33 cellular contexts compared by ENCODE assay signal in genomic region chr9:81045658-81046057, GRCh38.
"Had no signal": no experiment of that assay in that cellular context is flagged by ENCODE, and none has a peak within 500 bp of the region (broad histone marks: within the 10 kb centered on the region; RNA-seq: fewer than 3 reads in every experiment).

No MANE protein-coding gene starts in this region.

- H3K36me3 ChIP-seq: adrenal gland, cardiac muscle cell had no signal

- ATAC-seq: activated CD8-positive, alpha-beta T cell treated with anti-CD3 and anti-CD28 coated beads for 36 hours; activated naive CD4-positive, alpha-beta T cell treated with anti-CD3 and anti-CD28 coated beads, Interleukin-2, amount 50 U/mL, for 72 hours; activated T-cell treated with anti-CD3 and anti-CD28 coated beads, Interleukin-2, amount 50 U/mL, for 4 hours; activated T-cell treated with anti-CD3 and anti-CD28 coated beads, Interleukin-2, amount 50 U/mL, for 72 hours; activated T-helper 17 cell treated with anti-CD3 and anti-CD28 coated beads, Interleukin-2, amount 50 U/mL, for 72 hours had no signal

- H3K27ac ChIP-seq: adrenal gland, cardiac muscle cell, VCaP had no signal

- H3K4me3 ChIP-seq: adrenal gland, cardiac muscle cell had no signal

- DNase-seq: activated B cell treated with CpG ODN at 0.5 μM for 24 hours; activated CD4-positive, alpha-beta memory T cell treated with anti-CD3 and anti-CD28 coated beads for 36 hours; activated CD4-positive, alpha-beta T cell treated with anti-CD3 and anti-CD28 coated beads for 4 hours; activated CD4-positive, alpha-beta T cell treated with anti-CD3 and anti-CD28 coated beads, Interleukin-2, amount 10 ng/mL, durations not matched to agents 24 days and 14 days; activated CD4-positive, alpha-beta T cell treated with anti-CD3 and anti-CD28 coated beads, Interleukin-2, amount 50 U/mL, for 1 hour; activated CD4-positive, alpha-beta T cell treated with anti-CD3 and anti-CD28 coated beads, Interleukin-2, amount 50 U/mL, for 4 hours; activated CD4-positive, CD25-positive, alpha-beta regulatory T cell treated with anti-CD3 and anti-CD28 coated beads, Interleukin-2, amount 50 U/mL, for 72 hours; activated CD8-positive, alpha-beta memory T cell treated with anti-CD3 and anti-CD28 coated beads, Interleukin-2, amount 50 U/mL, for 4 hours; activated CD8-positive, alpha-beta T cell treated with anti-CD3 and anti-CD28 coated beads for 36 hours; activated effector memory CD4-positive, alpha-beta T cell treated with anti-CD3 and anti-CD28 coated beads, Interleukin-2, amount 50 U/mL, for 16 hours; activated gamma-delta T cell treated with Interleukin-2 at 50 U/mL for 16 hours; activated naive CD4-positive, alpha-beta T cell; activated naive CD4-positive, alpha-beta T cell treated with anti-CD3 and anti-CD28 coated beads for 36 hours; activated naive CD4-positive, alpha-beta T cell treated with anti-CD3 and anti-CD28 coated beads, Interleukin-2, amount 50 U/mL, for 16 hours; activated naive CD8-positive, alpha-beta T cell treated with anti-CD3 and anti-CD28 coated beads for 36 hours; activated T-cell treated with anti-CD3 and anti-CD28 coated beads for 4 hours; activated T-cell treated with anti-CD3 and anti-CD28 coated beads, Interleukin-2, amount 50 U/mL, for 1 hour; activated T-cell treated with anti-CD3 and anti-CD28 coated beads, Interleukin-2, amount 50 U/mL, for 4 hours; activated T-cell treated with anti-CD3 and anti-CD28 coated beads, Interleukin-2, amount 50 U/mL, for 72 hours; adrenal gland; amniotic stem cell; aorta; caudate nucleus; cerebellar nuclear complex; SW 1271; T-helper 1 cell; T-helper 2 cell; T-helper 9 cell had no signal

- H3K4me1 ChIP-seq: adrenal gland had no signal

- H3K27me3 ChIP-seq: adrenal gland, cardiac muscle cell had no signal

- FAIRE-seq: bronchial epithelial cell had no signal
